35 cellular contexts compared by ENCODE assay signal in the genomic region with DNA sequence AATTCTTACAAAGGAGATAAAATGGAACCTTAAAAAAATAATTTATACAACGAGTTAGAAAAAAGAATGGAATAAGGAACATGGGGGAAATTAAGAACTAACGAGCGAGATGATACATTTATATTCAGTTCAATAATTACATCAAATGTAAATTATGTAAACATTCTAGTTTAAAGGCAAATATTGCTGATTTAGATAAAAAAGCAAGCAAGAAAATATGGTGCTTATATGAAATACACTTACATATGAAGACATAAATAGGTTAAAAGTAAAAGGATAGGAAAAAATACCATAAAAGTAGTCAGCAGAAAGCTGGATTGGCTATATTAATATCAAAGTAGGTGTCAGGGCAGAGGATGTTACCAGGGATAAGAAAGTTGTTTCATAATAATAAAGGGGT.
A peak's percentile ranks its signal among the peaks of the same experiment; 100 is the strongest.
DNase-seq lines count a peak whose midpoint lies in the region; ATAC-seq, FAIRE-seq and TF ChIP-seq lines count a peak whose summit lies in the region.
"Had no signal": no experiment of that assay in that cellular context is flagged by ENCODE, and none has a peak within 500 bp of the region (broad histone marks: within the 10 kb centered on the region; RNA-seq: fewer than 3 reads in every experiment).

No MANE protein-coding gene starts in this region.

- H3K79me2 ChIP-seq in HepG2 (ENCODE audit: insufficient read depth, low read length) (no peaks in the 10 kb centered on the region), K562 (ENCODE audit: control insufficient read depth, insufficient read depth, low read length) (no peaks in the 10 kb centered on the region)

- POLR2A ChIA-PET in HepG2 (lab: Yijun Ruan, JAX), result no interaction called here
- POLR2A ChIA-PET in A549 (lab: Yijun Ruan, JAX), result no interaction called here
- POLR2A ChIA-PET in K562 (lab: Yijun Ruan, JAX), result no interaction called here

- TF ChIP-seq POLR2A in HepG2 (IDR thresholded peaks at IDR 0.05; ENCODE audit: insufficient read depth in 1 of 2, low read depth in 2 of 2, low read length in 2 of 2) (no peak), right lobe of liver (IDR thresholded peaks at IDR 0.05) (no peak), A549 (IDR thresholded peaks at IDR 0.05; ENCODE audit: low read length) (no peak), K562 (conservative IDR thresholded peaks at IDR 0.05) (no peak)

- H3K27ac ChIP-seq in HepG2 (ENCODE audit: extremely low read length, insufficient read depth, low read length), result no peak overlapping the region
- no peak overlapping the region for H3K27ac ChIP-seq in right lobe of liver
- H3K27ac ChIP-seq in A549, result no peak overlapping the region
- H3K27ac ChIP-seq in K562 (ENCODE audit: extremely low read depth, low read depth, low read length), result no peak overlapping the region
- no peak overlapping the region for H3K27ac ChIP-seq in small intestine (ENCODE audit: low read depth in 1 of 2, low read length in 1 of 2)
- H3K27ac ChIP-seq: 22Rv1; BLaER1; BLaER1 treated with 17β-estradiol and CSF1 and Interleukin-3, amounts not matched to agents 10 nM and 100 nM; C4-2B had no signal

- no peak overlapping the region for H3K4me3 Mint-ChIP-seq in activated T-helper 1 cell treated with anti-CD3 and anti-CD28 coated beads, Interleukin-12 subunit alpha, Interleukin-12 subunit beta, Interleukin-2, Interleukin-4 antibody, amounts not matched to agents 30 ng/mL and 10 ng/mL and 1 ng/mL, durations not matched to agents 14 hours and 24 hours and 36 hours
- H3K4me3 Mint-ChIP-seq: B cell; CD14-positive monocyte; CD4-positive, alpha-beta memory T cell; CD4-positive, alpha-beta T cell; CD4-positive, CD25-positive, alpha-beta regulatory T cell; CD8-positive, alpha-beta memory T cell; CD8-positive, alpha-beta T cell had no signal

- H3K9ac ChIP-seq in HepG2 (ENCODE audit: insufficient read depth, low read depth, low read length), result no peak overlapping the region
- no peak overlapping the region for H3K9ac ChIP-seq in K562 (ENCODE audit: insufficient read depth in 1 of 2, low read depth in 2 of 2, low read length in 2 of 2)
- H3K9ac ChIP-seq: BLaER1; BLaER1 treated with 17β-estradiol and CSF1 and Interleukin-3, amounts not matched to agents 10 nM and 100 nM had no signal

- BruUV-seq in HepG2 (replicated peaks; lab: Mats Ljungman, UMichigan) (no TSS peak), K562 (replicated peaks; lab: Mats Ljungman, UMichigan) (no TSS peak)

- H3K4me1 ChIP-seq in HepG2 (ENCODE audit: insufficient read depth, low read length) (0 out of 2 replicates have a peak, but pooled peaks cover 6% of the 10 kb centered on the region), right lobe of liver (no peaks in the 10 kb centered on the region), A549 (no peaks in the 10 kb centered on the region), K562 (replicated peaks in 1 of 2; ENCODE audit: control insufficient read depth in 2 of 2, insufficient read depth in 2 of 2, low read length in 2 of 2) (no peaks in the 10 kb centered on the region), small intestine (ENCODE audit: control insufficient read depth in 2 of 2, insufficient read depth in 1 of 2, low read depth in 1 of 2, low read length in 1 of 2) (no peaks in the 10 kb centered on the region)
- H3K4me1 ChIP-seq: BE2C; BLaER1; BLaER1 treated with 17β-estradiol and CSF1 and Interleukin-3, amounts not matched to agents 10 nM and 100 nM; Caco-2 had no signal

- intact Hi-C loops in HepG2 (cut with micrococcal nuclease; ENCODE audit: unreplicated experiment), result no loop called here
- intact Hi-C loops in right lobe of liver (cut with DNase I), result no loop called here
- intact Hi-C loops in K562 (cut with micrococcal nuclease), result no loop called here
- intact Hi-C loops in activated T-helper 1 cell treated with anti-CD3 and anti-CD28 coated beads, Interleukin-12 subunit alpha, Interleukin-12 subunit beta, Interleukin-2, Interleukin-4 antibody, amounts not matched to agents 30 ng/mL and 10 ng/mL and 1 ng/mL, durations not matched to agents 14 hours and 24 hours and 36 hours (cut with micrococcal nuclease), result loop anchor here (5.0 kb wide), 1 partner anchor 34 kb away; no protein-coding TSS in a partner anchor

- H3K27me3 ChIP-seq in HepG2 (ENCODE audit: control insufficient read depth in 1 of 2, insufficient read depth in 2 of 2, low read length in 2 of 2) (no peaks in the 10 kb centered on the region), right lobe of liver (no peaks in the 10 kb centered on the region), K562 (ENCODE audit: control insufficient read depth in 2 of 2, insufficient read depth in 2 of 2, low read length in 2 of 2) (no peaks in the 10 kb centered on the region), small intestine (ENCODE audit: control insufficient read depth in 2 of 2, insufficient read depth in 2 of 2, low read length in 2 of 2) (no peaks in the 10 kb centered on the region)
- H3K27me3 ChIP-seq: BLaER1; BLaER1 treated with 17β-estradiol and CSF1 and Interleukin-3, amounts not matched to agents 10 nM and 100 nM had no signal

- no peaks in the 10 kb centered on the region for H3K27me3 Mint-ChIP-seq in activated T-helper 1 cell treated with anti-CD3 and anti-CD28 coated beads, Interleukin-12 subunit alpha, Interleukin-12 subunit beta, Interleukin-2, Interleukin-4 antibody, amounts not matched to agents 30 ng/mL and 10 ng/mL and 1 ng/mL, durations not matched to agents 14 hours and 24 hours and 36 hours (ENCODE audit: insufficient read depth)
- H3K27me3 Mint-ChIP-seq: B cell; CD4-positive, alpha-beta memory T cell; CD4-positive, alpha-beta T cell had no signal

- in situ Hi-C loops in HepG2 (cut with HindIII; ENCODE audit: extremely low pct_ligation_motif_present, low pct_unique_long_range_greater_than_20kb) (no loop called here), K562 (cut with MboI) (no loop called here), G401 (cut with HindIII; ENCODE audit: low sequenced_read_pairs) (no loop called here)

- no peak for FAIRE-seq in HepG2 (lab: Jason Lieb, UNC)
- FAIRE-seq in A549 (lab: Jason Lieb, UNC), result no peak
- no peak for FAIRE-seq in K562 (lab: Jason Lieb, UNC)
- peak; percentile 23 for FAIRE-seq in small intestine (lab: Jason Lieb, UNC)
- FAIRE-seq: D721Med had no signal

- ATAC-seq in HepG2, result no peak
- no peak for ATAC-seq in right lobe of liver
- no peak for ATAC-seq in A549
- no peak for ATAC-seq in K562
- ATAC-seq: CD8-positive, alpha-beta T cell had no signal

- H3K36me3 ChIP-seq in HepG2 (replicated peaks in 1 of 2; ENCODE audit: control insufficient read depth in 1 of 2, insufficient read depth in 2 of 2, low read length in 2 of 2) (no peaks in the 10 kb centered on the region), right lobe of liver (no peaks in the 10 kb centered on the region), K562 (ENCODE audit: control insufficient read depth, insufficient read depth, low read length) (no peaks in the 10 kb centered on the region), small intestine (ENCODE audit: control insufficient read depth in 2 of 2, insufficient read depth in 2 of 2, low read length in 2 of 2) (no peaks in the 10 kb centered on the region)
- H3K36me3 ChIP-seq: BE2C; BLaER1; BLaER1 treated with 17β-estradiol and CSF1 and Interleukin-3, amounts not matched to agents 10 nM and 100 nM had no signal

- TF ChIP-seq EP300 in HepG2 (IDR thresholded peaks at IDR 0.05; ENCODE audit: low read depth in 2 of 2, low read length in 2 of 2) (no peak), HepG2 (CRISPR knock-in tag; IDR thresholded peaks at IDR 0.05; ENCODE audit: borderline replicate concordance) (no peak), A549 (IDR thresholded peaks at IDR 0.05) (no peak), K562 (IDR thresholded peaks at IDR 0.05; ENCODE audit: low read length) (no peak)

- no peak overlapping the region for H2AFZ ChIP-seq in HepG2 (ENCODE audit: low read length)
- H2AFZ ChIP-seq in K562 (ENCODE audit: low read depth, low read length), result no peak overlapping the region

- no peak overlapping the region for H3K4me2 ChIP-seq in HepG2 (ENCODE audit: low read depth, low read length)
- H3K4me2 ChIP-seq in A549, result no peak overlapping the region
- no peak overlapping the region for H3K4me2 ChIP-seq in K562 (ENCODE audit: insufficient read depth, low read length)
- H3K4me2 ChIP-seq: BLaER1; BLaER1 treated with 17β-estradiol and CSF1 and Interleukin-3, amounts not matched to agents 10 nM and 100 nM had no signal

- H4K20me1 ChIP-seq in HepG2 (ENCODE audit: insufficient read depth, low read length), result no peaks in the 10 kb centered on the region
- H4K20me1 ChIP-seq in K562 (replicated peaks; ENCODE audit: control insufficient read depth, insufficient read depth, low read length), result no peaks in the 10 kb centered on the region
- H4K20me1 ChIP-seq: BLaER1; BLaER1 treated with 17β-estradiol and CSF1 and Interleukin-3, amounts not matched to agents 10 nM and 100 nM had no signal

- H3K4me1 Mint-ChIP-seq in activated T-helper 1 cell treated with anti-CD3 and anti-CD28 coated beads, Interleukin-12 subunit alpha, Interleukin-12 subunit beta, Interleukin-2, Interleukin-4 antibody, amounts not matched to agents 30 ng/mL and 10 ng/mL and 1 ng/mL, durations not matched to agents 14 hours and 24 hours and 36 hours (ENCODE audit: low read depth), result peaks cover 37% of the 10 kb centered on the region
- H3K4me1 Mint-ChIP-seq: B cell, CD14-positive monocyte had no signal

- no peak overlapping the region for H3K27ac Mint-ChIP-seq in activated T-helper 1 cell treated with anti-CD3 and anti-CD28 coated beads, Interleukin-12 subunit alpha, Interleukin-12 subunit beta, Interleukin-2, Interleukin-4 antibody, amounts not matched to agents 30 ng/mL and 10 ng/mL and 1 ng/mL, durations not matched to agents 14 hours and 24 hours and 36 hours
- H3K27ac Mint-ChIP-seq: B cell; CD14-positive monocyte; CD4-positive, alpha-beta memory T cell; CD4-positive, alpha-beta T cell; CD4-positive, CD25-positive, alpha-beta regulatory T cell; CD8-positive, alpha-beta T cell had no signal

- no peak for TF ChIP-seq CTCF in HepG2 (CRISPR knock-in tag; IDR thresholded peaks at IDR 0.05)
- no peak for TF ChIP-seq CTCF in right lobe of liver (IDR thresholded peaks at IDR 0.05)
- TF ChIP-seq CTCF in A549 (IDR thresholded peaks at IDR 0.05), result no peak
- no peak for TF ChIP-seq CTCF in K562 (IDR thresholded peaks at IDR 0.05 in 2 of 3, conservative IDR thresholded peaks at IDR 0.05 in 1 of 3; ENCODE audit: insufficient read depth in 2 of 3, low read depth in 1 of 3, low read length in 3 of 3)

- 95% methylated on average over 3 of the region's 3 CpGs for WGBS in HepG2 (ENCODE audit: low lambda C conversion rate)
- 92% methylated on average over 3 of the region's 3 CpGs for WGBS in right lobe of liver (ENCODE audit: insufficient coverage, low coverage, low lambda C conversion rate, missing lambda C conversion rate)
- WGBS in A549 (ENCODE audit: missing lambda C conversion rate), result 82% methylated on average over 3 of the region's 3 CpGs
- 34% methylated on average over 3 of the region's 3 CpGs for WGBS in K562 (ENCODE audit: insufficient coverage, low coverage, missing lambda C conversion rate)
- WGBS in small intestine, 3 donors, result 95 to 96% (median 95%) methylated on average over 3 of the region's 3 CpGs

- H3K4me3 ChIP-seq in HepG2 (replicated peaks in 1 of 3; ENCODE audit: insufficient read depth in 1 of 3, low read depth in 2 of 3, low read length in 3 of 3), result no peak overlapping the region
- H3K4me3 ChIP-seq in right lobe of liver, result no peak overlapping the region
- H3K4me3 ChIP-seq in A549, result no peak overlapping the region
- H3K4me3 ChIP-seq in K562, result no peak overlapping the region
- no peak overlapping the region for H3K4me3 ChIP-seq in small intestine (ENCODE audit: low read depth in 1 of 2, low read length in 2 of 2)
- H3K4me3 ChIP-seq: BLaER1; BLaER1 treated with 17β-estradiol and CSF1 and Interleukin-3, amounts not matched to agents 10 nM and 100 nM had no signal

- peaks cover 6% of the 10 kb centered on the region for H3K9me3 Mint-ChIP-seq in activated T-helper 1 cell treated with anti-CD3 and anti-CD28 coated beads, Interleukin-12 subunit alpha, Interleukin-12 subunit beta, Interleukin-2, Interleukin-4 antibody, amounts not matched to agents 30 ng/mL and 10 ng/mL and 1 ng/mL, durations not matched to agents 14 hours and 24 hours and 36 hours

- H3K9me1 ChIP-seq in K562 (ENCODE audit: control insufficient read depth, insufficient read depth, low read length), result no peaks in the 10 kb centered on the region

- DNase-seq in HepG2 (ENCODE audit: low spot score) (no peak), right lobe of liver (no peak), A549 (ENCODE audit: low read depth in 1 of 2, low spot score in 1 of 2) (no peak), K562 (ENCODE audit: extremely low read depth in 1 of 4, low spot score in 3 of 4) (no peak), small intestine (no peak), G401 (ENCODE audit: low spot score) (no peak), hypothalamus (lab: John Stamatoyannopoulos, UW) (no peak)
- DNase-seq in activated T-helper 1 cell treated with anti-CD3 and anti-CD28 coated beads, Interleukin-12 subunit alpha, Interleukin-12 subunit beta, Interleukin-2, Interleukin-4 antibody, amounts not matched to agents 30 ng/mL and 10 ng/mL and 1 ng/mL, durations not matched to agents 14 hours and 24 hours and 36 hours (ENCODE audit: low spot score), result no peak
- DNase-seq: 8988T; ACHN; AML-193; BE2C; C1 segment of cervical spinal cord; Caco-2; Calu3; CD4-positive, alpha-beta memory T cell; CD4-positive, alpha-beta T cell; CD4-positive, CD25-positive, alpha-beta regulatory T cell; CD8-positive, alpha-beta memory T cell; CD8-positive, alpha-beta T cell; COR-L47; DMS 273 treated with DMSO at 0.1 percent for 48 hours; DMS153; DMS53; DMS79; DMS79 treated with DMSO at 0.1 percent for 48 hours; DND-41; EL had no signal

- H3K9me3 ChIP-seq in HepG2 (ENCODE audit: low read length), result no peaks in the 10 kb centered on the region
- no peaks in the 10 kb centered on the region for H3K9me3 ChIP-seq in right lobe of liver
- H3K9me3 ChIP-seq in A549, result no peaks in the 10 kb centered on the region; the same call in 2 of the 3 replicates
- H3K9me3 ChIP-seq in K562 (replicated peaks; ENCODE audit: control insufficient read depth, insufficient read depth, low read depth, low read length), result no peaks in the 10 kb centered on the region; the same call in 1 of the 2 replicates
- H3K9me3 ChIP-seq in small intestine (ENCODE audit: control insufficient read depth, low read depth), result no peaks in the 10 kb centered on the region
- H3K9me3 ChIP-seq: BE2C; BLaER1; BLaER1 treated with 17β-estradiol and CSF1 and Interleukin-3, amounts not matched to agents 10 nM and 100 nM; Caco-2 had no signal

- CTCF ChIA-PET in HepG2 (lab: Yijun Ruan, JAX; ENCODE audit: low intra/inter-chr PET ratio, low total read pairs) (no interaction called here), A549 (lab: Yijun Ruan, JAX) (no interaction called here), K562 (lab: Yijun Ruan, JAX; ENCODE audit: low intra/inter-chr PET ratio) (no interaction called here)

- H3K36me3 Mint-ChIP-seq in activated T-helper 1 cell treated with anti-CD3 and anti-CD28 coated beads, Interleukin-12 subunit alpha, Interleukin-12 subunit beta, Interleukin-2, Interleukin-4 antibody, amounts not matched to agents 30 ng/mL and 10 ng/mL and 1 ng/mL, durations not matched to agents 14 hours and 24 hours and 36 hours (ENCODE audit: low read depth), result peaks cover 7% of the 10 kb centered on the region
- H3K36me3 Mint-ChIP-seq: CD14-positive monocyte; CD4-positive, alpha-beta memory T cell; CD4-positive, CD25-positive, alpha-beta regulatory T cell; CD8-positive, alpha-beta memory T cell; CD8-positive, alpha-beta T cell had no signal

- TF ChIP-seq RAD21 in HepG2 (CRISPR knock-in tag; IDR thresholded peaks at IDR 0.05) (no peak), A549 (conservative IDR thresholded peaks at IDR 0.05 in 1 of 2, IDR thresholded peaks at IDR 0.05 in 1 of 2) (no peak), K562 (CRISPR knock-in tag; conservative IDR thresholded peaks at IDR 0.05 in 1 of 2, IDR thresholded peaks at IDR 0.05 in 1 of 2) (no peak)
